ENCODE assay signal across 8 cellular contexts in the genomic region with DNA sequence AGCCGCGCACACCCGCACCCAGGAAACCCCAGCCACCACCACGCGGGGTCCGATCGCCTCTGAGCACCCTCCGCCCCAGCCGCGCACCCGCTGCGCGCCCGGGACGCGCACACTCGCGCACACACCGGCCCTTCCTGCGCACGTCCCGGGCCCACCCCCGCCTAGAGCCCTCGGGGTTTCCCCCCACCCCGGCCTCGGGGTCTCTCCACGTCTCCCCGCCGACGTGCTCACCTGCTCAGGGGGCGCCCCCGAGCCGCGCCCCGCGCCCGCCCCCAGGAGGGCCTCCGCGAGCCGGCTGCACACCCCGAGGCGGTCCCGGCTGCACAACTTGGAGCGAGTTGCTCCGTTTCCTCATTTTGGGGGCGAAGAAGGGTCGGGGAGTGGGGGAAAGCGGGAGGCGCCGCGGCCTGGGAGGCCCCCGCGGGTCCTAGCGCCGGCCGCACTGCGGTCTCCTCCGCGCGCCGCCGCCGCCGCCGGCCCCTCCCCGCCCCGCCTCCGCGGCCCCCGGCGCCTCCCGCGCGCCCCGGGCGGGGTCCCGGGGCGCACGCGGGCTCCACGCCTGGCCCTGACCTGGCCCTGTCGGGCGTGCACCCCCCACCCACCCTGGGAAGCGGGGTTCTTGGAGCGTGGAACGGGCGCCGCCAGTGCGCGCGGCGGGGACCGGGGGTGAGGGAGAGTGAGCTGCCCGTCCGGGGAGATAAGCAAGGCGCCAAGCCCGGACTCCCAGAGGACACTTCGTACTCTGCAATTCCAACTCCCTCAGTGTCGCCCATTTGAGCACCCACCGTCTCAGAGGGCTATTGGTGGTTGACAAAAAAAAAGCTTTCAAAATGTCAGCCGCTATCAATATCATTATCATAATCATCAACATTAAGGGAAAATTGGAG. TPM values are rescaled to one million over a fixed set of nuclear protein-coding genes. Genes with fewer than 3 reads are reported as not detected.
DNase-seq lines count a peak whose midpoint lies in the region; ATAC-seq lines count a peak whose summit lies in the region.

A gene with protein sequence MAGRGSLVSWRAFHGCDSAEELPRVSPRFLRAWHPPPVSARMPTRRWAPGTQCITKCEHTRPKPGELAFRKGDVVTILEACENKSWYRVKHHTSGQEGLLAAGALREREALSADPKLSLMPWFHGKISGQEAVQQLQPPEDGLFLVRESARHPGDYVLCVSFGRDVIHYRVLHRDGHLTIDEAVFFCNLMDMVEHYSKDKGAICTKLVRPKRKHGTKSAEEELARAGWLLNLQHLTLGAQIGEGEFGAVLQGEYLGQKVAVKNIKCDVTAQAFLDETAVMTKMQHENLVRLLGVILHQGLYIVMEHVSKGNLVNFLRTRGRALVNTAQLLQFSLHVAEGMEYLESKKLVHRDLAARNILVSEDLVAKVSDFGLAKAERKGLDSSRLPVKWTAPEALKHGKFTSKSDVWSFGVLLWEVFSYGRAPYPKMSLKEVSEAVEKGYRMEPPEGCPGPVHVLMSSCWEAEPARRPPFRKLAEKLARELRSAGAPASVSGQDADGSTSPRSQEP (minus strand): TSS at position 444 of the 887 bp plus-strand sequence. CDS start 1,246 bp downstream, outside the sequence.

- peaks cover 16% of the 10 kb centered on the region for H3K27me3 Mint-ChIP-seq in activated CD4-positive, alpha-beta memory T cell treated with anti-CD3 and anti-CD28 coated beads, Interleukin-2, amount 10 ng/mL, durations not matched to agents 7 days and 5 days
- H3K27me3 Mint-ChIP-seq in stimulated activated naive CD8-positive, alpha-beta T cell treated with anti-CD3 and anti-CD28 coated beads, Interleukin-15, amount 100 ng/mL, for 72 hours = no peaks in the 10 kb centered on the region

- H3K4me3 Mint-ChIP-seq in activated CD4-positive, alpha-beta memory T cell treated with anti-CD3 and anti-CD28 coated beads, Interleukin-2, amount 10 ng/mL, durations not matched to agents 7 days and 5 days = peak within 1 kb of the TSS; percentile 71
- H3K4me3 Mint-ChIP-seq in stimulated activated naive CD8-positive, alpha-beta T cell treated with anti-CD3 and anti-CD28 coated beads, Interleukin-15, amount 100 ng/mL, for 72 hours = peak within 1 kb of the TSS; percentile 72 to 85

- no peak within 1 kb of the TSS for H3K27ac Mint-ChIP-seq in activated CD4-positive, alpha-beta memory T cell treated with anti-CD3 and anti-CD28 coated beads, Interleukin-2, amount 10 ng/mL, durations not matched to agents 7 days and 5 days
- peak within 1 kb of the TSS in 1 of 2 donors; percentile 24 for H3K27ac Mint-ChIP-seq in stimulated activated naive CD8-positive, alpha-beta T cell treated with anti-CD3 and anti-CD28 coated beads, Interleukin-15, amount 100 ng/mL, for 72 hours

- POLR2A ChIA-PET in activated CD4-positive, alpha-beta memory T cell treated with anti-CD3 and anti-CD28 coated beads, Interleukin-2, amount 10 ng/mL, durations not matched to agents 7 days and 5 days (lab: Charles Lee) = interaction anchor here (0.7 to 1.7 kb wide), 2 partner anchors 24 to 119 kb away, joined by 3 to 4 read pairs; partner anchors contain the start of gene MRPL54

- H3K36me3 Mint-ChIP-seq in activated CD4-positive, alpha-beta memory T cell treated with anti-CD3 and anti-CD28 coated beads, Interleukin-2, amount 10 ng/mL, durations not matched to agents 7 days and 5 days (ENCODE audit: low read depth) = peaks cover 21% of the 10 kb centered on the region

- intact Hi-C loops in T-helper 1 cell treated with Interleukin-12 subunit alpha and Interleukin-12 subunit beta and Interleukin-4 antibody, amounts not matched to agents 30 ng/mL and 1 ng/mL, for 36 hours (cut with micrococcal nuclease) = no loop called here

- CTCF ChIA-PET in activated CD4-positive, alpha-beta memory T cell treated with anti-CD3 and anti-CD28 coated beads, Interleukin-2, amount 10 ng/mL, durations not matched to agents 7 days and 5 days (lab: Charles Lee) = interaction anchor here (0.6 to 1.3 kb wide), 2 partner anchors 36 to 131 kb away, joined by 4 read pairs; no protein-coding TSS in a partner anchor

- peaks cover 21% of the 10 kb centered on the region for H3K9me3 Mint-ChIP-seq in activated CD4-positive, alpha-beta memory T cell treated with anti-CD3 and anti-CD28 coated beads, Interleukin-2, amount 10 ng/mL, durations not matched to agents 7 days and 5 days
- peaks cover 12 to 16% of the 10 kb centered on the region in 2 donors for H3K9me3 Mint-ChIP-seq in stimulated activated naive CD8-positive, alpha-beta T cell treated with anti-CD3 and anti-CD28 coated beads, Interleukin-15, amount 100 ng/mL, for 72 hours

- peaks cover 19% of the 10 kb centered on the region for H3K4me1 Mint-ChIP-seq in activated CD4-positive, alpha-beta memory T cell treated with anti-CD3 and anti-CD28 coated beads, Interleukin-2, amount 10 ng/mL, durations not matched to agents 7 days and 5 days
- H3K4me1 Mint-ChIP-seq in stimulated activated naive CD8-positive, alpha-beta T cell treated with anti-CD3 and anti-CD28 coated beads, Interleukin-15, amount 100 ng/mL, for 72 hours = peaks cover 24% of the 10 kb centered on the region

- peak; percentile 69 for ATAC-seq in stimulated activated naive CD8-positive, alpha-beta T cell treated with anti-CD3 and anti-CD28 coated beads, Interleukin-15, amount 100 ng/mL, for 72 hours
- ATAC-seq in HG03280 (IDR thresholded peaks at IDR 0.05; ENCODE audit: unreplicated experiment) (no peak), HG03196 (IDR thresholded peaks at IDR 0.05; ENCODE audit: unreplicated experiment) (no peak), GM19328 (IDR thresholded peaks at IDR 0.05; ENCODE audit: unreplicated experiment) (no peak)

- no peak for DNase-seq in T-helper 1 cell
- no peak for DNase-seq in activated CD4-positive, alpha-beta memory T cell treated with anti-CD3 and anti-CD28 coated beads, Interleukin-2, amount 10 ng/mL, durations not matched to agents 7 days and 5 days
- peak; percentile 85 for DNase-seq in iPS-NIHi11 (ENCODE audit: low spot score)
- peak; percentile 39 to 43 for DNase-seq in stimulated activated naive CD8-positive, alpha-beta T cell treated with anti-CD3 and anti-CD28 coated beads, Interleukin-15, amount 100 ng/mL, for 72 hours

RNA-seq across cellular contexts. Expression of the gene that starts here (rescaled TPM):
- total RNA-seq in T-helper 1 cell treated with Interleukin-12 subunit alpha and Interleukin-12 subunit beta and Interleukin-4 antibody, amounts not matched to agents 30 ng/mL and 1 ng/mL, for 36 hours = 9.0 and 11.2 TPM in 2 replicates
- 10 to 100 TPM; 13.9 to 15.9 TPM for total RNA-seq in activated CD4-positive, alpha-beta memory T cell treated with anti-CD3 and anti-CD28 coated beads, Interleukin-2, amount 10 ng/mL, durations not matched to agents 7 days and 5 days

Comparison
In these comparisons a context has a peak if more than half of its experiments do, and no peak if none do; other contexts are left out.
1. DNase-seq: peak in iPS-NIHi11 (single experiment) and stimulated activated naive CD8-positive, alpha-beta T cell treated with anti-CD3 and anti-CD28 coated beads, Interleukin-15, amount 100 ng/mL, for 72 hours (2 of 2); none in T-helper 1 cell (0 of 5) and activated CD4-positive, alpha-beta memory T cell treated with anti-CD3 and anti-CD28 coated beads, Interleukin-2, amount 10 ng/mL, durations not matched to agents 7 days and 5 days (single experiment).